ENCODE assay signal across 8 cellular contexts in the genomic region with DNA sequence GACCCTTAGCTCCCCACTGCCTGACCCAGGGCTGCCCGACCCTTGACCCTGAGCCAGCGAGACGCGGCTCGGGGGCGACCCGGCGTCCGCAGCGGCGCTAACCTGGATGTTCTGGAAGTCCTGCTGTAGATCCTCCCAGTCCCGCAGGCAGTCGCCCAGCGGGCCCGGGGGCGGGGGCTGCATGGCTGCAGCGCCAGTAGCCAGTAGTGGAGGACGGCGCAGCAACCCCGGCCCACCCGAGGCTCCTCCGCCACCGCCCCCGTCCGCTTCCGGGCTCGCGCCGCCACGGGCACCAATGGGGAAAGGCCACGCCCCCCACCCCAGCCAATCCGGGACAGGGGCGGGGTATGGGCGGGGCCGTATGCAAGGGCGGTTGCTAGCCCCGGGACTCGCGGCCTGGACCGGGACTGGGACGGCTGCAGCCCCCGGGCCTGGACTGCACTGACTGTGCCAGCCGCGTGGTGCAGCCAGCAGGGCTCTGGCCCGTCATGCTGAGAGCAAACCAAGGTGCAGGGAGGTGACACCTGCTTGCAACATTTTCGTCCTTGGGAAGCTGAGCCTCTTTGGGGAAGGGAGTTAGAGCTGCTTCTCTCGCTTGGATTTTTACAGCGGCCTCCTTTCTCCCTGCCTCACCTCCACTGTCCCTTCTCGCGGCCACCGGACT. TPM values are rescaled to one million over a fixed set of nuclear protein-coding genes. Genes with fewer than 3 reads are reported as not detected.
DNase-seq lines count a peak whose midpoint lies in the region; ATAC-seq and TF ChIP-seq lines count a peak whose summit lies in the region.

Gene TMEM120A (minus strand): TSS at position 208 of the 664 bp plus-strand sequence. CDS start 25 bp downstream, at position 183.

- H3K27ac ChIP-seq in parathyroid adenoma, result peak within 1 kb of the TSS; percentile 77
- H3K27ac ChIP-seq in tibial artery, result peak within 1 kb of the TSS; percentile 96 to 99

- H3K36me3 ChIP-seq in parathyroid adenoma (ENCODE audit: control insufficient read depth, insufficient read depth, low read length), result no peaks in the 10 kb centered on the region
- H3K36me3 ChIP-seq in tibial artery, result peaks cover 0 to 13% (median 7%) of the 10 kb centered on the region in 3 donors

- H3K4me2 ChIP-seq in parathyroid adenoma (ENCODE audit: low read length), result peak within 1 kb of the TSS; percentile 97

- ATAC-seq in HG02798 (IDR thresholded peaks at IDR 0.05; ENCODE audit: poor library complexity, unreplicated experiment), result peak; percentile 99
- peak; percentile 94 for ATAC-seq in Right ventricle myocardium superior (ENCODE audit: poor library complexity)

- H3K4me3 ChIP-seq in GM12875 (ENCODE audit: low read depth, low read length) (peak within 1 kb of the TSS; percentile 77), parathyroid adenoma (ENCODE audit: low read depth, low read length) (peak within 1 kb of the TSS; percentile 91), tibial artery (peak within 1 kb of the TSS; percentile 73 to 93)

- H2AFZ ChIP-seq in parathyroid adenoma, result peak within 1 kb of the TSS; percentile 78

- intact Hi-C loops in Right ventricle myocardium superior (cut with DNase I) (no loop called here), tibial artery (cut with DNase I; ENCODE audit: low total_unique reads) (no loop called here)

- H3K9me3 ChIP-seq in parathyroid adenoma (ENCODE audit: control insufficient read depth, low read length) (no peaks in the 10 kb centered on the region), tibial artery (no peaks in the 10 kb centered on the region)

- DNase-seq in NCI-H1417 treated with DMSO at 0.1 percent for 48 hours (lab: John Stamatoyannopoulos, UW), result peak; percentile 51
- peak; percentile 63 to 85 for DNase-seq in SW 1271 (lab: John Stamatoyannopoulos, UW)
- DNase-seq in activated naive CD8-positive, alpha-beta T cell treated with anti-CD3 and anti-CD28 coated beads, Interleukin-2, amount 50 U/mL, for 16 hours (ENCODE audit: low read depth, low spot score), result peak; percentile 91
- DNase-seq in Right ventricle myocardium superior, result peak; percentile 99
- DNase-seq in tibial artery, result peak; percentile 97 to 99

- H3K27me3 ChIP-seq in parathyroid adenoma (ENCODE audit: control insufficient read depth, insufficient read depth, low read length) (no peaks in the 10 kb centered on the region), tibial artery (no peaks in the 10 kb centered on the region)

- H3K4me1 ChIP-seq in parathyroid adenoma (peaks cover 7% of the 10 kb centered on the region), tibial artery (peaks cover 4 to 50% (median 33%) of the 10 kb centered on the region in 4 donors)

- peak within 1 kb of the TSS; percentile 50 for H3K9ac ChIP-seq in parathyroid adenoma

- TF ChIP-seq CTCF in GM12875 (IDR thresholded peaks at IDR 0.05; ENCODE audit: borderline replicate concordance, insufficient read depth, low read depth, low read length) (no peak), parathyroid adenoma (IDR thresholded peaks at IDR 0.05) (peak; percentile 37), tibial artery (IDR thresholded peaks at IDR 0.05) (peak in 1 of 2 experiments; percentile 23)

- H3K79me2 ChIP-seq in parathyroid adenoma, result no peaks in the 10 kb centered on the region

RNA-seq across cellular contexts. Expression of gene TMEM120A, which starts in this region (rescaled TPM):
- total RNA-seq in Right ventricle myocardium superior, result 90.7 TPM

Comparison
In these comparisons a context has a peak if more than half of its experiments do, and no peak if none do; other contexts are left out.
1. Peak in every context shown above with its lines: DNase-seq, ATAC-seq, H3K4me3 ChIP-seq and H3K27ac ChIP-seq.